ENCODE assay signal across 11 cellular contexts in the genomic region with DNA sequence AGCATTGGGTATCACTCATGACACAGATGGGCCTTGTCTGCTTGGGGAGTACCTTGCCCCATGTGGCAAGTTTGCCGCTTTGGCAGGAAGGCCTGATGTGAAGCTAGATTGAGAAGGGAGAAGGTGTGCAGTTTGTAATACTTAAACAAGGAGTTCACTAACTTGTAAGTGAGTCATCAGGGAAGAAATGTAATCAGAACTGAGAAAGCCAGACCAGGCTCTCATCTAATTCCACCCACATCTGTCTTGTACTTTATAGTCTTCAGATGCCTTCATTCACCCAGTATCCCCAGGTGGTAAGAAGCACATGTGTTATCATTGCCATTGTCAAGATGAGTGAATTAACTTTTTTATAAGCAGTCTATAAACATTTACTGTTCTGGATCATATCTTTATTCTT.
DNase-seq lines count a peak whose midpoint lies in the region; ATAC-seq and TF ChIP-seq lines count a peak whose summit lies in the region.
"Had no signal": no experiment of that assay in that cellular context is flagged by ENCODE, and none has a peak within 500 bp of the region (broad histone marks: within the 10 kb centered on the region; RNA-seq: fewer than 3 reads in every experiment).

No MANE protein-coding gene starts in this region.

- no peak for TF ChIP-seq POLR2A in erythroblast (IDR thresholded peaks at IDR 0.05; ENCODE audit: low read length)

- H3K4me1 Mint-ChIP-seq in HFFc6 (ENCODE audit: low read depth), result peaks cover 34% of the 10 kb centered on the region
- H3K4me1 Mint-ChIP-seq in osteocyte (ENCODE audit: unreplicated experiment), result no peaks in the 10 kb centered on the region

- H3K9me3 Mint-ChIP-seq in HFFc6 (no peaks in the 10 kb centered on the region), osteocyte (ENCODE audit: unreplicated experiment) (no peaks in the 10 kb centered on the region)

- no peak overlapping the region for H3K4me3 Mint-ChIP-seq in HFFc6
- H3K4me3 Mint-ChIP-seq in osteocyte (ENCODE audit: unreplicated experiment), result no peak overlapping the region
- H3K4me3 Mint-ChIP-seq: endodermal cell had no signal

- no peak overlapping the region for H3K27ac Mint-ChIP-seq in HFFc6
- no peak overlapping the region for H3K27ac Mint-ChIP-seq in osteocyte (ENCODE audit: unreplicated experiment)
- H3K27ac Mint-ChIP-seq: endodermal cell had no signal

- DNase-seq in HFFc6 (peak; percentile 23), iris pigment epithelial cell (ENCODE audit: low read depth) (peak; percentile 66), NCI-H1417 (lab: John Stamatoyannopoulos, UW) (no peak), osteocyte (ENCODE audit: extremely low spot score, unreplicated experiment) (no peak), erythroblast (lab: John Stamatoyannopoulos, UW) (no peak), OCI-M2 (lab: John Stamatoyannopoulos, UW; ENCODE audit: unreplicated experiment) (no peak)
- DNase-seq: amniotic stem cell, endodermal cell, NCI-H526 had no signal

- ATAC-seq in GM18867 (IDR thresholded peaks at IDR 0.05; ENCODE audit: unreplicated experiment) (peak; percentile 56), HG03460 (IDR thresholded peaks at IDR 0.05; ENCODE audit: unreplicated experiment) (peak; percentile 49)

- H3K36me3 Mint-ChIP-seq in HFFc6 (ENCODE audit: low read depth) (0 out of 2 replicates have a peak, but pooled peaks cover 2% of the 10 kb centered on the region), osteocyte (ENCODE audit: unreplicated experiment) (no peaks in the 10 kb centered on the region)

- H3K27me3 Mint-ChIP-seq in HFFc6 (ENCODE audit: insufficient read depth), result no peaks in the 10 kb centered on the region
- H3K27me3 Mint-ChIP-seq in osteocyte (ENCODE audit: unreplicated experiment), result no peaks in the 10 kb centered on the region

- TF ChIP-seq CTCF in HFFc6 (IDR thresholded peaks at IDR 0.05) (no peak), osteocyte (IDR thresholded peaks at IDR 0.05) (no peak)

Comparison
In these comparisons a context has a peak if more than half of its experiments do, and no peak if none do; other contexts are left out.
1. DNase-seq: peak in HFFc6 (single experiment) and iris pigment epithelial cell (single experiment); none in NCI-H1417 (0 of 3), osteocyte (single experiment), erythroblast (0 of 2) and OCI-M2 (single experiment).